22 cellular contexts compared by ENCODE assay signal in the genomic region with DNA sequence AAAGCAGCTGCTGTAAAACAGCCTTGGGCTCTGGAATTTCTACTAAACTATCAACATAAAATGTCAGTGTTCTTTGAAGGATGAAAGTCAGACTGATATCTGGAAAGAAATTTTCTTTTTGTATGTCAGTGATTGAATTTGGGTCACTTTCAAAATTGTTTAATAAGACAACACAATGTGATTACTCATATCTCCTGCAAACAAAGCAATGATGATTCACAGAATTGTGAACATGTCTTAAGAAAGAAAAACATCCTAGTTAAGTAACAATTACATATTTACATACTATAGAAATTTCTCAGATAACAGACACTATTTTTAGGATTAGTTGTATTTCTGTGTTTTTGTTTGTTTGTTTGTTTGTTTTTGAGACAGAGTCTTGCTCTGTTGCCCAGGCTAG.
DNase-seq lines count a peak whose midpoint lies in the region; ATAC-seq, FAIRE-seq and TF ChIP-seq lines count a peak whose summit lies in the region.
"Had no signal": no experiment of that assay in that cellular context is flagged by ENCODE, and none has a peak within 500 bp of the region (broad histone marks: within the 10 kb centered on the region; RNA-seq: fewer than 3 reads in every experiment).

No MANE protein-coding gene starts in this region.

- BruUV-seq in Calu3 (replicated peaks; lab: Mats Ljungman, UMichigan) (no TSS peak), mammary epithelial cell (replicated peaks; lab: Mats Ljungman, UMichigan) (no TSS peak)

- no peaks in the 10 kb centered on the region for H3K27me3 Mint-ChIP-seq in Calu3 (ENCODE audit: unreplicated experiment)
- H3K27me3 Mint-ChIP-seq: activated CD4-positive, alpha-beta T cell treated with anti-CD3 and anti-CD28 coated beads, Interleukin-2, amount 10 ng/mL, durations not matched to agents 24 days and 14 days; activated naive CD8-positive, alpha-beta T cell; T-helper 17 cell had no signal

- H3K9me3 Mint-ChIP-seq in Calu3 (ENCODE audit: low read depth, unreplicated experiment), result no peaks in the 10 kb centered on the region
- H3K9me3 Mint-ChIP-seq: activated CD4-positive, alpha-beta T cell treated with anti-CD3 and anti-CD28 coated beads, Interleukin-2, amount 10 ng/mL, durations not matched to agents 24 days and 14 days; H9 had no signal

- H3K36me3 ChIP-seq in mammary epithelial cell (ENCODE audit: insufficient read depth, low read length), result no peaks in the 10 kb centered on the region
- H3K36me3 ChIP-seq: SJSA1, upper lobe of right lung had no signal

- no peak overlapping the region for H3K4me3 ChIP-seq in mammary epithelial cell (replicated peaks in 1 of 3; ENCODE audit: insufficient read depth in 1 of 3, low read depth in 2 of 3, low read length in 3 of 3)
- H3K4me3 ChIP-seq: hepatocyte, SJSA1, upper lobe of right lung had no signal

- peaks cover 5% of the 10 kb centered on the region for H3K4me1 ChIP-seq in mammary epithelial cell (ENCODE audit: insufficient read depth, low read length)
- H3K4me1 ChIP-seq: SJSA1, upper lobe of right lung had no signal

- peak overlapping the region; percentile 69 for H3K27ac Mint-ChIP-seq in Calu3 (ENCODE audit: unreplicated experiment)
- H3K27ac Mint-ChIP-seq: activated CD4-positive, alpha-beta T cell treated with anti-CD3 and anti-CD28 coated beads, Interleukin-2, amount 10 ng/mL, durations not matched to agents 24 days and 14 days; activated naive CD8-positive, alpha-beta T cell; H9; T-helper 17 cell had no signal

- no peak overlapping the region for H2AFZ ChIP-seq in mammary epithelial cell (ENCODE audit: low read depth, low read length)
- H2AFZ ChIP-seq: hepatocyte had no signal

- CTCF ChIA-PET in Calu3 (lab: Charles Lee) (interaction anchor here (0.7 kb wide), 1 partner anchor 9 kb away, joined by 3 read pairs; no protein-coding TSS in a partner anchor), mammary epithelial cell (lab: Charles Lee; ENCODE audit: low non-redundant PET) (no interaction called here)

- H3K9me3 ChIP-seq in mammary epithelial cell (replicated peaks; ENCODE audit: insufficient read depth, low read length), result no peaks in the 10 kb centered on the region
- H3K9me3 ChIP-seq: SJSA1, upper lobe of right lung had no signal

- H3K79me2 ChIP-seq in mammary epithelial cell (ENCODE audit: insufficient read depth, low read length), result no peaks in the 10 kb centered on the region
- H3K79me2 ChIP-seq: hepatocyte had no signal

- H3K27ac ChIP-seq in mammary epithelial cell (ENCODE audit: insufficient read depth, low read depth, low read length), result peak overlapping the region; percentile 62
- H3K27ac ChIP-seq: C4-2B, hepatocyte, SJSA1, upper lobe of right lung had no signal

- intact Hi-C loops in Calu3 (cut with micrococcal nuclease; ENCODE audit: unreplicated experiment) (no loop called here), mammary epithelial cell (cut with micrococcal nuclease) (loop anchor here (5.0 kb wide), 1 partner anchor 37 kb away; no protein-coding TSS in a partner anchor)

- no peak for ATAC-seq in GM21381 (IDR thresholded peaks at IDR 0.05; ENCODE audit: unreplicated experiment)
- ATAC-seq: T-helper 17 cell, upper lobe of right lung had no signal

- in situ Hi-C loops in mammary epithelial cell (cut with MboI; ENCODE audit: low sequenced_read_pairs in 2 of 2), result no loop called here

- no peaks in the 10 kb centered on the region for H3K27me3 ChIP-seq in mammary epithelial cell (ENCODE audit: insufficient read depth, low read length)
- H3K27me3 ChIP-seq: hepatocyte, SJSA1, upper lobe of right lung had no signal

- no peak for TF ChIP-seq POLR2A in GM12891 (IDR thresholded peaks at IDR 0.05; ENCODE audit: low read depth, low read length)

- no peak for FAIRE-seq in GM12891 (lab: Jason Lieb, UNC)
- FAIRE-seq: islet of Langerhans had no signal

- H3K36me3 Mint-ChIP-seq in Calu3 (ENCODE audit: insufficient read depth, unreplicated experiment), result no peaks in the 10 kb centered on the region
- H3K36me3 Mint-ChIP-seq: activated naive CD8-positive, alpha-beta T cell had no signal

- peak overlapping the region; percentile 68 for H3K4me2 ChIP-seq in mammary epithelial cell (ENCODE audit: insufficient read depth, low read depth, low read length)
- H3K4me2 ChIP-seq: hepatocyte had no signal

- no peak overlapping the region for H3K9ac ChIP-seq in mammary epithelial cell (ENCODE audit: insufficient read depth, low read length)

- no peak overlapping the region for H3K4me3 Mint-ChIP-seq in Calu3 (ENCODE audit: low read depth, unreplicated experiment)
- H3K4me3 Mint-ChIP-seq: activated CD4-positive, alpha-beta T cell treated with anti-CD3 and anti-CD28 coated beads, Interleukin-2, amount 10 ng/mL, durations not matched to agents 24 days and 14 days; activated naive CD8-positive, alpha-beta T cell; H9; T-helper 17 cell had no signal

- no peaks in the 10 kb centered on the region for H4K20me1 ChIP-seq in mammary epithelial cell (ENCODE audit: insufficient read depth, low read length)

- H3K4me1 Mint-ChIP-seq in Calu3 (ENCODE audit: low read depth, unreplicated experiment), result peaks cover 14% of the 10 kb centered on the region
- H3K4me1 Mint-ChIP-seq: activated CD4-positive, alpha-beta T cell treated with anti-CD3 and anti-CD28 coated beads, Interleukin-2, amount 10 ng/mL, durations not matched to agents 24 days and 14 days; H9; T-helper 17 cell had no signal

- DNase-seq in Calu3 (no peak), NCI-H460 (ENCODE audit: extremely low read depth, low read depth) (peak; percentile 3), mammary epithelial cell (peak; percentile 52), glomerular endothelial cell (ENCODE audit: extremely low read depth, low read depth, low spot score) (peak; percentile 20), NCI-H748 treated with DMSO at 0.1 percent for 48 hours (lab: John Stamatoyannopoulos, UW) (no peak), GM12891 (ENCODE audit: insufficient read length, low spot score) (no peak), germinal center (ENCODE audit: low spot score) (no peak)
- DNase-seq: activated CD4-positive, alpha-beta T cell treated with anti-CD3 and anti-CD28 coated beads, Interleukin-2, amount 10 ng/mL, durations not matched to agents 24 days and 14 days; cortex of kidney; H9; Karpas-422; NCI-H187; NCI-H774; substantia nigra; T-helper 17 cell; upper lobe of right lung had no signal

- TF ChIP-seq CTCF in Calu3 (IDR thresholded peaks at IDR 0.05; ENCODE audit: unreplicated experiment) (no peak), mammary epithelial cell (conservative IDR thresholded peaks at IDR 0.05 in 1 of 2, IDR thresholded peaks at IDR 0.05 in 1 of 2; ENCODE audit: extremely low read depth in 1 of 2, insufficient read depth in 1 of 2, low read depth in 1 of 2, low read length in 2 of 2) (no peak)

- dilution Hi-C loops in mammary epithelial cell (cut with HindIII; ENCODE audit: low sequenced_read_pairs), result no loop called here

TF ChIP-seq in GM12891, 5 proteins besides CTCF, POLR2A, EP300 and RAD21:
- TF ChIP-seq SPI1 (IDR thresholded peaks at IDR 0.05; ENCODE audit: low read depth, low read length) (no peak), TAF1 (IDR thresholded peaks at IDR 0.05; ENCODE audit: low read depth, low read length) (no peak), POU2F2 (IDR thresholded peaks at IDR 0.05; ENCODE audit: low read depth, low read length) (no peak), POLR2AphosphoS5 (IDR thresholded peaks at IDR 0.05; ENCODE audit: low read depth, low read length) (no peak), PAX5 (IDR thresholded peaks at IDR 0.05; ENCODE audit: insufficient read depth, low read length, severe bottlenecking) (no peak)

Comparison
In these comparisons a context has a peak if more than half of its experiments do, and no peak if none do; other contexts are left out.
1. DNase-seq: peak in NCI-H460 (single experiment), mammary epithelial cell (single experiment) and glomerular endothelial cell (single experiment); none in Calu3 (single experiment), NCI-H748 treated with DMSO at 0.1 percent for 48 hours (single experiment), GM12891 (single experiment) and germinal center (single experiment).